In the genomic region with DNA sequence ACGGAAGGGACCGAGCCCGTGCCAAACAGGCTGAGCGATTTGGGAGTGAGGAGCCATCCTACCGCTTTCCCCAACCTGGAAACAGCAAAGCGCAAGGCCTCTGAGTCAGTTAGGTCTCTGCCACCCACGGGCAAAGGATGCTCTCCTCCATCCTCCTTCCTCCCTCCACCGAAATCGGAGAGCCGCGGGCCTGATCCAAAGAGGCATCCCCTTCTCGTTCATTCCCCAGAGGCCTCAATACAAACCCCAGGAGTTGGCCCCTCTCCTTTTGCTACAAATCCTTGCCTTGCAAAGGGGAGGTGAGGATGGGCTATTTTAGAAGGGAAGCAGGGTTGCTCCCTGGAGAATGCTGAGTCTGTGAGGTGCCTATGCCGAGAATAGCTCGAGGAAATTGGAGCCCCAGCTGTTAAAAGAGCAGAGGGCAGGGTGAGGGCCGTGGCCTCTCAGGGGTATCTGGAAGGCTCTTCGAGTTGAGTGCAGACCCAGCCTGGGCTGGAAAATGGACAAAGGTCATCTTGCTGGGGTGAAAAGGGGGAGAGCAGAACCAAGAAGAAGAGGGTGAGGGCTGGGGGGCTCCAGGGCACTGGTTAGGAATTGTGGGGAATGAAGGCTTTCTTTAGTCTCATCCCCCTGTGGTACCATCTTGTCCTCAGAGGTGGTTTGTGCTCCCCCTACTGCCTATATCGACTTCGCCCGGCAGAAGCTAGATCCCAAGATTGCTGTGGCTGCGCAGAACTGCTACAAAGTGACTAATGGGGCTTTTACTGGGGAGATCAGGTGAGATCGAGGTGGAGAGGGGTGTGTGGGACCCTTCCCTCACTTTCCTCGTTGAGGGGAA, we compare ENCODE assay signal across 8 cellular contexts. TPM values are rescaled to one million over a fixed set of nuclear protein-coding genes. Genes with fewer than 3 reads are reported as not detected.
DNase-seq lines count a peak whose midpoint lies in the region; ATAC-seq and FAIRE-seq lines count a peak whose summit lies in the region.

No MANE protein-coding gene starts in this region.

- DNase-seq in CD4-positive, CD25-positive, alpha-beta regulatory T cell: peak in 1 of 3 donors; percentile 33
- DNase-seq in HTR-8/SVneo (ENCODE audit: insufficient read length, low spot score) (no peak), germinal center (ENCODE audit: low spot score) (no peak), AG20443 (ENCODE audit: low spot score) (no peak), NCI-H345 treated with DMSO at 0.1 percent for 48 hours (lab: John Stamatoyannopoulos, UW; ENCODE audit: unreplicated experiment) (no peak)
- DNase-seq in activated naive CD8-positive, alpha-beta T cell treated with anti-CD3 and anti-CD28 coated beads, Interleukin-2, amount 50 U/mL, for 16 hours (ENCODE audit: low read depth, low spot score): peak; percentile 11
- peak; percentile 44 for DNase-seq in stimulated activated naive CD4-positive, alpha-beta T cell treated with Interleukin-2 at 50 U/mL for 16 hours (lab: John Stamatoyannopoulos, UW)

- ATAC-seq in CD4-positive, CD25-positive, alpha-beta regulatory T cell (ENCODE audit: low read depth in 2 of 2): no peak

- H3K9ac ChIP-seq in iPS-20b (ENCODE audit: low read depth, low read length): peak overlapping the region; percentile 90; the same call in 1 of the 2 replicates

- peaks cover 53% of the 10 kb centered on the region for H3K4me1 ChIP-seq in CD4-positive, CD25-positive, alpha-beta regulatory T cell (ENCODE audit: control insufficient read depth, insufficient read depth, low read length, poor library complexity, severe bottlenecking)
- peaks cover 11% of the 10 kb centered on the region; the same call in 1 of the 2 replicates for H3K4me1 ChIP-seq in iPS-20b (ENCODE audit: insufficient read depth, low read length)

- H3K27me3 ChIP-seq in CD4-positive, CD25-positive, alpha-beta regulatory T cell (ENCODE audit: control insufficient read depth, insufficient read depth, low read length): no peaks in the 10 kb centered on the region
- no peaks in the 10 kb centered on the region for H3K27me3 ChIP-seq in iPS-20b (ENCODE audit: insufficient read depth, low read length)

- peak overlapping the region; percentile 78 for H3K27ac ChIP-seq in CD4-positive, CD25-positive, alpha-beta regulatory T cell (ENCODE audit: insufficient read depth, low read length, poor library complexity, severe bottlenecking)
- H3K27ac ChIP-seq in iPS-20b (ENCODE audit: low read length): peak overlapping the region; percentile 73

- peaks cover 17% of the 10 kb centered on the region for H3K36me3 Mint-ChIP-seq in CD4-positive, CD25-positive, alpha-beta regulatory T cell

- peak overlapping the region; percentile 69 for H3K4me3 ChIP-seq in CD4-positive, CD25-positive, alpha-beta regulatory T cell (ENCODE audit: low read depth, low read length)
- peak overlapping the region; percentile 98 for H3K4me3 ChIP-seq in iPS-20b (ENCODE audit: low read length)

- FAIRE-seq in HTR-8/SVneo (lab: Jason Lieb, UNC): peak; percentile 87

- H3K9me3 Mint-ChIP-seq in CD4-positive, CD25-positive, alpha-beta regulatory T cell: no peaks in the 10 kb centered on the region

- peak overlapping the region; percentile 89 to 93 (median 92) for H3K4me3 Mint-ChIP-seq in CD4-positive, CD25-positive, alpha-beta regulatory T cell

- no peaks in the 10 kb centered on the region for H3K27me3 Mint-ChIP-seq in CD4-positive, CD25-positive, alpha-beta regulatory T cell

- H3K36me3 ChIP-seq in CD4-positive, CD25-positive, alpha-beta regulatory T cell (ENCODE audit: control insufficient read depth, insufficient read depth, low read length): peaks cover 15% of the 10 kb centered on the region
- H3K36me3 ChIP-seq in iPS-20b (ENCODE audit: insufficient read depth, low read depth, low read length): peaks cover 56% of the 10 kb centered on the region

- peak overlapping the region; percentile 82 to 90 (median 86) for H3K27ac Mint-ChIP-seq in CD4-positive, CD25-positive, alpha-beta regulatory T cell

- H3K4me1 Mint-ChIP-seq in CD4-positive, CD25-positive, alpha-beta regulatory T cell: peaks cover 3 to 57% (median 32%) of the 10 kb centered on the region in 4 donors

- H3K9me3 ChIP-seq in CD4-positive, CD25-positive, alpha-beta regulatory T cell (ENCODE audit: control insufficient read depth in 2 of 2, low read length in 2 of 2): no peaks in the 10 kb centered on the region
- H3K9me3 ChIP-seq in iPS-20b (ENCODE audit: insufficient read depth, low read depth, low read length): no peaks in the 10 kb centered on the region

RNA-seq across cellular contexts. Expression of a gene that starts 1.1 kb away (rescaled TPM):
- total RNA-seq in CD4-positive, CD25-positive, alpha-beta regulatory T cell: 153 TPM
- 100 to 1,000 TPM; 493 to 633 (median 527) TPM for polyA plus RNA-seq in CD4-positive, CD25-positive, alpha-beta regulatory T cell

RNA-seq across cellular contexts. Expression of a gene that starts 4.7 kb away (rescaled TPM):
- total RNA-seq in CD4-positive, CD25-positive, alpha-beta regulatory T cell: 8.2 TPM
- polyA plus RNA-seq in CD4-positive, CD25-positive, alpha-beta regulatory T cell: 10 to 100 TPM in 3 of 4 donors, 1 to 10 TPM in 1; 8.0 to 19.2 (median 13.2) TPM

RNA-seq across cellular contexts. Expression of a gene that starts 16.5 kb away (rescaled TPM):
- total RNA-seq in CD4-positive, CD25-positive, alpha-beta regulatory T cell: 63.5 TPM
- polyA plus RNA-seq in CD4-positive, CD25-positive, alpha-beta regulatory T cell: 10 to 100 TPM; 44.4 to 57.0 (median 48.4) TPM

RNA-seq across cellular contexts. Expression of a gene that starts 17.3 kb away (rescaled TPM):
- 1.9 TPM for total RNA-seq in CD4-positive, CD25-positive, alpha-beta regulatory T cell
- polyA plus RNA-seq in CD4-positive, CD25-positive, alpha-beta regulatory T cell: 1 to 10 TPM; 1.7 to 4.0 (median 2.1) TPM

RNA-seq across cellular contexts. Expression of a gene that starts 27.7 kb away (rescaled TPM):
- not detected for total RNA-seq in CD4-positive, CD25-positive, alpha-beta regulatory T cell
- not detected for polyA plus RNA-seq in CD4-positive, CD25-positive, alpha-beta regulatory T cell

Comparison
In these comparisons a context has a peak if more than half of its experiments do, and no peak if none do; other contexts are left out.
1. DNase-seq: peak in activated naive CD8-positive, alpha-beta T cell treated with anti-CD3 and anti-CD28 coated beads, Interleukin-2, amount 50 U/mL, for 16 hours (single experiment) and stimulated activated naive CD4-positive, alpha-beta T cell treated with Interleukin-2 at 50 U/mL for 16 hours (single experiment); none in HTR-8/SVneo (single experiment), germinal center (single experiment), AG20443 (single experiment) and NCI-H345 treated with DMSO at 0.1 percent for 48 hours (single experiment).